In the genomic region with DNA sequence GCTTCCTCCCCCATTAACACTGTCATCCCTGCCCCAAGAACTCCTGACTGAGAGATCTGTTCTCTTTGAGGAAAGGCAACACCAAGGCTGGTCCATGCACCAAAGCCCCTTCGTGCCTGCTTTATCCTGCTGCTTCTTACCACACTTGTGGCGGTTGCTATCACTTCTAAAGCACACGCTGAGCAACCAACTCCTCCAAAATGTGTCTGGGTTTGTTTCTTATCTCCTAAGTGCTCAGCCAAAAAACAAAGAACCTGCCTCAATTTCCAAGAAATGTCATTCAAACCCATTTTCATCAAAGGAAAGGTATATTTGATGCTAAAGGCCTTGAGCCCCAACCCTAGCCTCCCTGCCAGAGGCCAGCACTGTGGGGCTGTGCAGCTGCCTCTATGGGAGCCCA, we compare ENCODE assay signal across 10 cellular contexts.
"Had no signal": no experiment of that assay in that cellular context is flagged by ENCODE, and none has a peak within 500 bp of the region (broad histone marks: within the 10 kb centered on the region; RNA-seq: fewer than 3 reads in every experiment).

No MANE protein-coding gene starts in this region.

- H3K4me3 ChIP-seq: gastrocnemius medialis, ovary had no signal

- H3K36me3 ChIP-seq: brain microvascular endothelial cell, gastrocnemius medialis, ovary had no signal

- H3K27me3 ChIP-seq: brain microvascular endothelial cell, gastrocnemius medialis, ovary had no signal

- H3K9me3 ChIP-seq: gastrocnemius medialis, ovary had no signal

- H3K27ac ChIP-seq: brain microvascular endothelial cell, ovary had no signal

- ATAC-seq: effector memory CD8-positive, alpha-beta T cell; stimulated activated naive B cell treated with anti-CD40 and anti-IgM and Interleukin-4, amounts not matched to agents 10 μg/mL and 1 μg/mL and 100 μg/mL, for 72 hours had no signal

- DNase-seq: activated CD4-positive, alpha-beta T cell treated with anti-CD3 and anti-CD28 coated beads for 48 hours; activated CD8-positive, alpha-beta memory T cell treated with anti-CD3 and anti-CD28 coated beads for 24 hours; activated gamma-delta T cell treated with Interleukin-2 at 50 U/mL for 16 hours; brain microvascular endothelial cell; effector memory CD8-positive, alpha-beta T cell; gastrocnemius medialis; left colon; ovary; stimulated activated CD4-positive, alpha-beta T cell treated with anti-CD3 and anti-CD28 coated beads, Interleukin-2, amount 100 ng/mL, for 48 hours; stimulated activated naive B cell treated with anti-CD40 and anti-IgM and Interleukin-4, amounts not matched to agents 10 μg/mL and 1 μg/mL and 100 μg/mL, for 72 hours had no signal
